Comparison of ENCODE assay signal across 8 cellular contexts in the genomic region with DNA sequence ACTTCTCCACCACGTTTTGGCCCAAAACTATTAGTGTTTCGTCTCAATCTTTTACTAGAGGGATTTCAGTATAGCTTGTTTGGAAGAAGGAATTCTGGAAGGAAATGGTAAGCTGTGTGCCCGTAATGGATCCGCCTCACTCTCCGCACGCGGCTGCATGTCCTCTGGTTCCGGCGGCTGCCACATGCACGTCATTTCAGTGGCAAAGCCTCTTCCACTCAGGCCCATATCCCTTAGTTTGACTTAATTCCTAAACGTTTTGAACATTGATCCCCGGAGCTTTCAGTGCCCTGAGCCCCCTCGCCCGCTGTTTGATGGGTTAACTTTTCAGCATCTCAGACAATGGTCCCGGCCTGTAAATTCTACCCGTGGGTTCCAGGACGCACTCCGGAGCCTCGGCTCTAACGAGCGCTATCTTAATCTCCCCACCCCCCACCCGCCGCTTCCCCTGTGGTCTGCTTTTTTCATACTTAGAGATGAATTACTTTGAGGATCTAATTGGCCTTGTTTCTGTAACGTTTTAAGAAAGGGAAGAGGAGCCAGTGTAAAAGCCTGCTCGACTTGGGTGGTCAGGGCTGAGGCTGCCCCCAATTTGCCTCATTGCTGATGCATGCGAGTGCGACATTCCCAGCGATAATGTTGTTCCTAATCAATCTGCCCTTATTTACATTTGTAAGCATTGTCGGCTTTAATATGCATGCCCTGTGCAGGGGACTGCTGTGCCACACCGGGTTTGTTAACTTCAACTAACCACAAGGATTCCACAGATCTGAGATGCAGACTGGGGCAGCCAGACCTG. TPM values are rescaled to one million over a fixed set of nuclear protein-coding genes. Genes with fewer than 3 reads are reported as not detected.
DNase-seq lines count a peak whose midpoint lies in the region; ATAC-seq and TF ChIP-seq lines count a peak whose summit lies in the region.

No MANE protein-coding gene starts in this region.

- no TSS peak for BruUV-seq in IMR-90 (replicated peaks; lab: Mats Ljungman, UMichigan)

- peaks cover 73% of the 10 kb centered on the region for H3K27me3 Mint-ChIP-seq in CD4-positive, CD25-positive, alpha-beta regulatory T cell

- peaks cover 3 to 17% of the 10 kb centered on the region in 2 experiments; a peak in 3 of 4 replicates for H3K79me1 ChIP-seq in IMR-90 (ENCODE audit: low read depth in 1 of 2, low read length in 2 of 2)

- no peak overlapping the region for H4K5ac ChIP-seq in IMR-90 (ENCODE audit: low read depth, low read length)

- H3K18ac ChIP-seq in IMR-90 (ENCODE audit: low read depth, low read length), result no peak overlapping the region; the same call in 1 of the 2 replicates

- H3K4me3 Mint-ChIP-seq in CD4-positive, CD25-positive, alpha-beta regulatory T cell, result peak overlapping the region; percentile 90 to 97 (median 94)

- H3K4me3 ChIP-seq in CD4-positive, CD25-positive, alpha-beta regulatory T cell (ENCODE audit: low read depth, low read length), result no peak overlapping the region
- H3K4me3 ChIP-seq in IMR-90 (ENCODE audit: insufficient read depth, low read depth, low read length), result peak overlapping the region; percentile 84
- H3K4me3 ChIP-seq in astrocyte of the spinal cord (ENCODE audit: low read depth, low read length), result peak overlapping the region; percentile 77
- H3K4me3 ChIP-seq in right lobe of liver, result peak overlapping the region in 1 of 3 donors; percentile 79

- CTCF ChIA-PET in IMR-90 (lab: Yijun Ruan, JAX), result interaction anchor here (0.6 to 0.8 kb wide), 2 partner anchors 11 to 384 kb away, joined by 3 to 7 read pairs; no protein-coding TSS in a partner anchor

- H3K4ac ChIP-seq in IMR-90 (ENCODE audit: low read depth, low read length), result peak overlapping the region; percentile 95; the same call in 1 of the 2 replicates

- peaks cover 24% of the 10 kb centered on the region for H3K27me3 ChIP-seq in CD4-positive, CD25-positive, alpha-beta regulatory T cell (ENCODE audit: control insufficient read depth, insufficient read depth, low read length)
- no peaks in the 10 kb centered on the region; the same call in 1 of the 2 replicates for H3K27me3 ChIP-seq in IMR-90 (ENCODE audit: control insufficient read depth, insufficient read depth, low read length)
- H3K27me3 ChIP-seq in right lobe of liver, result no peaks in the 10 kb centered on the region

- peak overlapping the region; percentile 95 for H3K23ac ChIP-seq in IMR-90 (ENCODE audit: low read depth, low read length)

- intact Hi-C loops in IMR-90 (cut with micrococcal nuclease) (loop anchor here (2.0 kb wide), 3 partner anchors 363 to 707 kb away; partner anchors contain the start of gene ERCC6L2), right lobe of liver (cut with DNase I) (no loop called here)

- TF ChIP-seq POLR2A in IMR-90 (IDR thresholded peaks at IDR 0.05; ENCODE audit: low read depth, low read length), result no peak
- TF ChIP-seq POLR2A in right lobe of liver (IDR thresholded peaks at IDR 0.05), result no peak

- in situ Hi-C loops in IMR-90 (cut with MboI; ENCODE audit: low sequenced_read_pairs) (loop anchor here (10.0 kb wide), 2 partner anchors 197 to 363 kb away; partner anchors contain the start of genes ERCC6L2 and FANCC), astrocyte of the spinal cord (cut with HindIII; ENCODE audit: low sequenced_read_pairs) (no loop called here)

- ATAC-seq in CD4-positive, CD25-positive, alpha-beta regulatory T cell (ENCODE audit: low read depth in 2 of 2), result no peak
- ATAC-seq in IMR-90 (ENCODE audit: low read depth) (no peak), right lobe of liver (no peak), GM19452 (IDR thresholded peaks at IDR 0.05; ENCODE audit: unreplicated experiment) (no peak)

- H3K27ac Mint-ChIP-seq in CD4-positive, CD25-positive, alpha-beta regulatory T cell, result peak overlapping the region; percentile 36 to 52 (median 42)

- no peaks in the 10 kb centered on the region for H4K20me1 ChIP-seq in IMR-90 (ENCODE audit: insufficient read depth, low read length)

- H2BK120ac ChIP-seq in IMR-90 (ENCODE audit: low read depth, low read length), result peak overlapping the region; percentile 88; the same call in 1 of the 2 replicates

- peaks cover 0 to 8% (median 0%) of the 10 kb centered on the region in 7 donors for H3K9me3 Mint-ChIP-seq in CD4-positive, CD25-positive, alpha-beta regulatory T cell

- H3K4me1 Mint-ChIP-seq in CD4-positive, CD25-positive, alpha-beta regulatory T cell, result peaks cover 21 to 53% (median 30%) of the 10 kb centered on the region in 4 donors

- no peak overlapping the region for H2BK20ac ChIP-seq in IMR-90 (ENCODE audit: low read depth, low read length)

- peak overlapping the region; percentile 80; the same call in 1 of the 2 replicates for H3K56ac ChIP-seq in IMR-90 (ENCODE audit: extremely low read depth, insufficient read depth, low read length)

- H2AFZ ChIP-seq in IMR-90 (replicated peaks; ENCODE audit: low read length, poor library complexity), result peak overlapping the region; percentile 84

- DNase-seq in CD4-positive, CD25-positive, alpha-beta regulatory T cell, result no peak
- DNase-seq in IMR-90, result no peak
- peak; percentile 20 for DNase-seq in astrocyte of the spinal cord (ENCODE audit: low read depth, low spot score)
- no peak for DNase-seq in right lobe of liver
- DNase-seq in DMS153 treated with DMSO at 0.1 percent for 48 hours (lab: John Stamatoyannopoulos, UW; ENCODE audit: unreplicated experiment), result no peak
- DNase-seq in caudate nucleus (lab: John Stamatoyannopoulos, UW), result no peak
- no peak for DNase-seq in activated CD4-positive, alpha-beta T cell treated with anti-CD3 and anti-CD28 coated beads, Interleukin-2, amount 50 U/mL, for 4 hours

- POLR2A ChIA-PET in IMR-90 (lab: Charles Lee; ENCODE audit: unreplicated experiment), result interaction anchor here (0.5 to 0.6 kb wide), 2 partner anchors 191 to 247 kb away, joined by 3 to 8 read pairs; no protein-coding TSS in a partner anchor

- TF ChIP-seq RAD21 in IMR-90 (IDR thresholded peaks at IDR 0.05; ENCODE audit: low read length), result no peak

- H2BK5ac ChIP-seq in IMR-90 (ENCODE audit: low read depth, low read length, poor library complexity, severe bottlenecking), result peak overlapping the region; percentile 95

- H3K4me2 ChIP-seq in IMR-90 (ENCODE audit: low read depth, low read length), result peak overlapping the region; percentile 98

- H2AK5ac ChIP-seq in IMR-90 (ENCODE audit: low read depth, low read length), result 0 out of 2 replicates have a peak overlapping the region, but pooled peaks have one; percentile 4

- no peaks in the 10 kb centered on the region for H3K36me3 Mint-ChIP-seq in CD4-positive, CD25-positive, alpha-beta regulatory T cell

- dilution Hi-C loops in IMR-90 (cut with HindIII; ENCODE audit: low sequenced_read_pairs, unreplicated experiment), result no loop called here

- H3K9ac ChIP-seq in IMR-90 (ENCODE audit: low read depth, low read length), result peak overlapping the region; percentile 91

- peak overlapping the region; percentile 39 to 68 for H4K8ac ChIP-seq in IMR-90 (ENCODE audit: low read depth in 2 of 2, low read length in 2 of 2)

- H3K9me1 ChIP-seq in IMR-90 (ENCODE audit: insufficient read depth, low read length), result no peaks in the 10 kb centered on the region

- TF ChIP-seq CTCF in IMR-90 (conservative IDR thresholded peaks at IDR 0.05; ENCODE audit: low read depth, low read length) (no peak), astrocyte of the spinal cord (IDR thresholded peaks at IDR 0.05; ENCODE audit: low read depth, low read length) (no peak), right lobe of liver (IDR thresholded peaks at IDR 0.05) (no peak)

- WGBS in IMR-90 (ENCODE audit: extremely low coverage in 2 of 2, insufficient read length in 1 of 2), 2 experiments, result 4% methylated on average over 8 of the region's 30 CpGs; no CpG with 5 or more reads in 1 of the 2 experiments
- 57% methylated on average over 22 of the region's 30 CpGs for WGBS in right lobe of liver (ENCODE audit: insufficient coverage, low coverage, low lambda C conversion rate, missing lambda C conversion rate)

- peaks cover 60% of the 10 kb centered on the region for H3K4me1 ChIP-seq in CD4-positive, CD25-positive, alpha-beta regulatory T cell (ENCODE audit: control insufficient read depth, insufficient read depth, low read length, poor library complexity, severe bottlenecking)
- H3K4me1 ChIP-seq in IMR-90 (ENCODE audit: control insufficient read depth, insufficient read depth, low read length) (peaks cover 4% of the 10 kb centered on the region), right lobe of liver (peaks cover 0 to 13% (median 6%) of the 10 kb centered on the region in 4 donors)

- no peaks in the 10 kb centered on the region for H3K36me3 ChIP-seq in CD4-positive, CD25-positive, alpha-beta regulatory T cell (ENCODE audit: control insufficient read depth, insufficient read depth, low read length)
- no peaks in the 10 kb centered on the region for H3K36me3 ChIP-seq in IMR-90 (ENCODE audit: control insufficient read depth, insufficient read depth, low read length)
- no peaks in the 10 kb centered on the region for H3K36me3 ChIP-seq in right lobe of liver

- H2BK15ac ChIP-seq in IMR-90 (ENCODE audit: low read depth, low read length), result no peak overlapping the region

- H3K14ac ChIP-seq in IMR-90 (replicated peaks; ENCODE audit: low read depth, low read length), result peak overlapping the region; percentile 75

- no peak overlapping the region for H3K27ac ChIP-seq in CD4-positive, CD25-positive, alpha-beta regulatory T cell (ENCODE audit: insufficient read depth, low read length, poor library complexity, severe bottlenecking)
- H3K27ac ChIP-seq in IMR-90 (ENCODE audit: insufficient read depth, low read length), result 0 out of 2 replicates have a peak overlapping the region, but pooled peaks have one; percentile 0
- H3K27ac ChIP-seq in right lobe of liver, result peak overlapping the region; percentile 78 to 81 (median 78)
- H3K27ac ChIP-seq in caudate nucleus (ENCODE audit: low read depth, low read length), result no peak overlapping the region

- H3K9me3 ChIP-seq in CD4-positive, CD25-positive, alpha-beta regulatory T cell (ENCODE audit: control insufficient read depth in 2 of 2, low read length in 2 of 2), result no peaks in the 10 kb centered on the region
- H3K9me3 ChIP-seq in IMR-90 (ENCODE audit: control insufficient read depth, insufficient read depth, low read length), result no peaks in the 10 kb centered on the region
- no peaks in the 10 kb centered on the region for H3K9me3 ChIP-seq in right lobe of liver

- H2AK9ac ChIP-seq in IMR-90 (replicated peaks; ENCODE audit: low read depth, low read length, poor library complexity), result peak overlapping the region; percentile 44

- 0 out of 2 replicates have a peak overlapping the region, but pooled peaks have one; percentile 84 for H4K91ac ChIP-seq in IMR-90 (ENCODE audit: insufficient read depth, low read depth, low read length)

TF ChIP-seq in IMR-90, 13 proteins besides CTCF, POLR2A, EP300 and RAD21 (continues in another document):
- TF ChIP-seq MXI1 (IDR thresholded peaks at IDR 0.05; ENCODE audit: borderline replicate concordance, low read depth, low read length), result peak; percentile 80; the same call in 1 of the 2 replicates

RNA-seq across cellular contexts. Expression of gene PTCH1, which starts 4.6 kb away (rescaled TPM):
- 11.8 TPM for total RNA-seq in CD4-positive, CD25-positive, alpha-beta regulatory T cell
- polyA plus RNA-seq in CD4-positive, CD25-positive, alpha-beta regulatory T cell, result 10 to 100 TPM in 1 of 4 donors, 1 to 10 TPM in 3; 3.5 to 10.6 (median 6.0) TPM
- total RNA-seq in IMR-90 (2012; rRNA removed), result 4.1 and 5.3 TPM in 2 replicates
- 5.0 and 6.0 TPM in 2 replicates for polyA plus RNA-seq in IMR-90 (2012; rRNA removed)
- polyA plus RNA-seq in IMR-90 (2012; cell fraction: cytosol; rRNA removed), result 2.0 and 3.7 TPM in 2 replicates
- 12.6 and 14.4 TPM in 2 replicates for polyA plus RNA-seq in IMR-90 (2012; cell fraction: nucleus; rRNA removed; ENCODE audit: low replicate concordance)
- total RNA-seq in right lobe of liver, result 1 to 10 TPM; 2.0 to 8.3 (median 5.2) TPM

Comparison
In these comparisons a context has a peak if more than half of its experiments do, and no peak if none do; other contexts are left out.
1. H3K27ac ChIP-seq: peak in IMR-90 (single experiment) and right lobe of liver (3 of 3); none in CD4-positive, CD25-positive, alpha-beta regulatory T cell (single experiment) and caudate nucleus (single experiment).